15 cellular contexts compared by ENCODE assay signal in the genomic region with DNA sequence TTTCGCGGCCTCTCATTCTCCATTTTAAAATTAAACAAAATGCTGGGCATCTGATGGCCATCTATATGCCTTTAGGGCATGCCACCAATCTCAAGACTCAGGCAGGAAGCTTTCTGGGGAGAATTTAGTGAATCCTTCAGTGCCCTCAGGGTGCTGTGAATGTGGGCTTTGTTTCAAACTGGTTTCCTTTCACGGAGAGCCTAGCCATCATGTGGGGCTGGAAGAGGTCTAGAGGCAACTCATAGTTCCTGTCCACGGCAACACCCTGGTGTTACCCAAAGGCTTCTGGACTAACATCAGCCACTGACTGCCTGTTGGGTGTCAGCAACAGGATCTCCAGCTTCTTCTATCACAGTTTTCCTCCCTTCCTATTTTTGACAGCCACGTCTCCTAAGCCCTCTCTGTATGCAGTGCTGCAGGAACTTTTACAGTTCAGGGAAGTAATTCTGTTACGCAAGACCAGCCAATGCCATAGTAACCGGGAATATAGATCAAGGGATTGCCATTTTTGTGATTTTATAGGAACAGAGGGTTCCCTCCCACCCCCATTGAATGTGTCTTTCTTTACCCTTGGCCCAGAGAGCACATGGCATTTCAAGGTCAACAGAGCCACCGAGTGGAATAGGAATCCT. TPM values are rescaled to one million over a fixed set of nuclear protein-coding genes. Genes with fewer than 3 reads are reported as not detected.
DNase-seq lines count a peak whose midpoint lies in the region; ATAC-seq and TF ChIP-seq lines count a peak whose summit lies in the region.
"Had no signal": no experiment of that assay in that cellular context is flagged by ENCODE, and none has a peak within 500 bp of the region (broad histone marks: within the 10 kb centered on the region; RNA-seq: fewer than 3 reads in every experiment).

No MANE protein-coding gene starts in this region.

- TF ChIP-seq RAD21 in IMR-90 (IDR thresholded peaks at IDR 0.05; ENCODE audit: low read length), result no peak

- no peak for TF ChIP-seq POLR2A in IMR-90 (IDR thresholded peaks at IDR 0.05; ENCODE audit: low read depth, low read length)

- no peak for TF ChIP-seq CTCF in IMR-90 (conservative IDR thresholded peaks at IDR 0.05; ENCODE audit: low read depth, low read length)

- peaks cover 12% of the 10 kb centered on the region for H3K27me3 ChIP-seq in IMR-90 (ENCODE audit: control insufficient read depth, insufficient read depth, low read length)
- H3K27me3 ChIP-seq: BE2C had no signal

- H3K9me1 ChIP-seq in IMR-90 (ENCODE audit: insufficient read depth, low read length), result no peaks in the 10 kb centered on the region

- H2AFZ ChIP-seq in IMR-90 (replicated peaks; ENCODE audit: low read length, poor library complexity), result no peak overlapping the region
- H2AFZ ChIP-seq: GM23248 had no signal

- peaks cover 28% of the 10 kb centered on the region for H3K9me3 ChIP-seq in IMR-90 (ENCODE audit: control insufficient read depth, insufficient read depth, low read length)
- H3K9me3 ChIP-seq in SK-N-MC (ENCODE audit: low read depth, low read length), result peaks cover 4% of the 10 kb centered on the region
- H3K9me3 ChIP-seq: BE2C had no signal

- intact Hi-C loops in IMR-90 (cut with micrococcal nuclease), result no loop called here

- H2BK5ac ChIP-seq in IMR-90 (ENCODE audit: low read depth, low read length, poor library complexity, severe bottlenecking), result no peak overlapping the region

- no peak overlapping the region for H2AK9ac ChIP-seq in IMR-90 (replicated peaks; ENCODE audit: low read depth, low read length, poor library complexity)

- H3K4me3 ChIP-seq in IMR-90 (ENCODE audit: insufficient read depth, low read depth, low read length), result no peak overlapping the region
- H3K4me3 ChIP-seq in SK-N-MC, result 0 out of 2 replicates have a peak overlapping the region, but pooled peaks have one; percentile 19
- H3K4me3 ChIP-seq: GM23248 had no signal

- no peak overlapping the region for H3K4me2 ChIP-seq in IMR-90 (ENCODE audit: low read depth, low read length)

- dilution Hi-C loops in IMR-90 (cut with HindIII; ENCODE audit: low sequenced_read_pairs, unreplicated experiment), result no loop called here

- ATAC-seq in IMR-90 (ENCODE audit: low read depth), result no peak
- ATAC-seq in activated CD4-positive, CD25-positive, alpha-beta regulatory T cell treated with anti-CD3 and anti-CD28 coated beads, Interleukin-2, amount 50 U/mL, for 24 hours, result no peak

- no peak overlapping the region for H3K27ac ChIP-seq in IMR-90 (ENCODE audit: insufficient read depth, low read length)
- no peak overlapping the region for H3K27ac ChIP-seq in SK-N-MC
- H3K27ac ChIP-seq: GM23248, HL-60 had no signal

- H4K8ac ChIP-seq in IMR-90 (ENCODE audit: low read depth in 2 of 2, low read length in 2 of 2), result no peak overlapping the region

- H3K9ac ChIP-seq in IMR-90 (ENCODE audit: low read depth, low read length) (no peak overlapping the region), SK-N-MC (ENCODE audit: insufficient read length) (no peak overlapping the region)
- H3K9ac ChIP-seq: GM23248 had no signal

- H3K23ac ChIP-seq in IMR-90 (ENCODE audit: low read depth, low read length), result no peak overlapping the region

- no TSS peak for BruUV-seq in IMR-90 (replicated peaks; lab: Mats Ljungman, UMichigan)

- no peaks in the 10 kb centered on the region for H4K20me1 ChIP-seq in IMR-90 (ENCODE audit: insufficient read depth, low read length)

- H3K56ac ChIP-seq in IMR-90 (ENCODE audit: extremely low read depth, insufficient read depth, low read length), result no peak overlapping the region

- H2BK20ac ChIP-seq in IMR-90 (ENCODE audit: low read depth, low read length), result no peak overlapping the region

- H2BK15ac ChIP-seq in IMR-90 (ENCODE audit: low read depth, low read length), result no peak overlapping the region

- H3K4ac ChIP-seq in IMR-90 (ENCODE audit: low read depth, low read length), result no peak overlapping the region

- no peak overlapping the region for H4K91ac ChIP-seq in IMR-90 (ENCODE audit: insufficient read depth, low read depth, low read length)

- no peaks in the 10 kb centered on the region for H3K79me1 ChIP-seq in IMR-90 (ENCODE audit: low read depth in 1 of 2, low read length in 2 of 2)

- no peak overlapping the region for H2AK5ac ChIP-seq in IMR-90 (ENCODE audit: low read depth, low read length)

- H4K5ac ChIP-seq in IMR-90 (ENCODE audit: low read depth, low read length), result no peak overlapping the region

- no peak overlapping the region for H2BK120ac ChIP-seq in IMR-90 (ENCODE audit: low read depth, low read length)

- H3K36me3 ChIP-seq in IMR-90 (ENCODE audit: control insufficient read depth, insufficient read depth, low read length), result no peaks in the 10 kb centered on the region
- no peaks in the 10 kb centered on the region for H3K36me3 ChIP-seq in SK-N-MC (ENCODE audit: insufficient read depth, low read length)
- H3K36me3 ChIP-seq: BE2C had no signal

- CTCF ChIA-PET in IMR-90 (lab: Yijun Ruan, JAX), result no interaction called here

- POLR2A ChIA-PET in IMR-90 (lab: Charles Lee; ENCODE audit: unreplicated experiment), result no interaction called here

- in situ Hi-C loops in IMR-90 (cut with MboI; ENCODE audit: low sequenced_read_pairs), result no loop called here

- H3K14ac ChIP-seq in IMR-90 (replicated peaks; ENCODE audit: low read depth, low read length), result no peak overlapping the region

- H3K4me1 ChIP-seq in IMR-90 (ENCODE audit: control insufficient read depth, insufficient read depth, low read length), result no peaks in the 10 kb centered on the region
- H3K4me1 ChIP-seq: BE2C, Caco-2 had no signal

- no CpG with 5 or more reads among the region's 8 CpGs for WGBS in IMR-90 (ENCODE audit: extremely low coverage in 2 of 2, insufficient read length in 1 of 2), 2 experiments

- no peak overlapping the region for H3K18ac ChIP-seq in IMR-90 (ENCODE audit: low read depth, low read length)

- DNase-seq in CD1c-positive myeloid dendritic cell (ENCODE audit: extremely low spot score) (peak; percentile 32), IMR-90 (no peak), SK-N-MC (ENCODE audit: low read depth, low spot score) (no peak), foreskin melanocyte (peak; percentile 82), germinal center (ENCODE audit: low spot score) (no peak)
- no peak for DNase-seq in activated T-cell treated with anti-CD3 and anti-CD28 coated beads, Interleukin-2, amount 50 U/mL, for 48 hours
- DNase-seq: ACHN; BE2C; C1 segment of cervical spinal cord; Caco-2; CD4-positive, alpha-beta T cell; GM23248; HCEC 1CT had no signal

TF ChIP-seq in IMR-90, 13 proteins besides CTCF, POLR2A, EP300 and RAD21:
- TF ChIP-seq BHLHE40 (IDR thresholded peaks at IDR 0.05; ENCODE audit: low read depth, low read length) (no peak), CEBPB (IDR thresholded peaks at IDR 0.05; ENCODE audit: low read depth, low read length) (peak; percentile 65)

RNA-seq across cellular contexts. Expression of gene WDR33, which starts 7.9 kb away (rescaled TPM):
- 41.2 and 47.8 TPM in 2 replicates for total RNA-seq in IMR-90 (2012; rRNA removed)
- polyA plus RNA-seq in IMR-90 (2012; rRNA removed), result 14.9 and 19.6 TPM in 2 replicates
- polyA plus RNA-seq in IMR-90 (2012; cell fraction: cytosol; rRNA removed), result 2.9 and 4.0 TPM in 2 replicates
- 8.6 and 18.7 TPM in 2 replicates for polyA plus RNA-seq in IMR-90 (2012; cell fraction: nucleus; rRNA removed; ENCODE audit: low replicate concordance)

RNA-seq across cellular contexts. Expression of gene POLR2D, which starts 39.0 kb away (rescaled TPM):
- 41.6 and 42.2 TPM in 2 replicates for total RNA-seq in IMR-90 (2012; rRNA removed)
- 12.9 and 18.0 TPM in 2 replicates for polyA plus RNA-seq in IMR-90 (2012; rRNA removed)
- polyA plus RNA-seq in IMR-90 (2012; cell fraction: cytosol; rRNA removed), result 4.8 and 9.3 TPM in 2 replicates
- 1.8 and 7.5 TPM in 2 replicates for polyA plus RNA-seq in IMR-90 (2012; cell fraction: nucleus; rRNA removed; ENCODE audit: low replicate concordance)

Comparison
In these comparisons a context has a peak if more than half of its experiments do, and no peak if none do; other contexts are left out.
1. DNase-seq: peak in CD1c-positive myeloid dendritic cell (single experiment) and foreskin melanocyte (single experiment); none in IMR-90 (single experiment), SK-N-MC (single experiment), activated T-cell treated with anti-CD3 and anti-CD28 coated beads, Interleukin-2, amount 50 U/mL, for 48 hours (0 of 2) and germinal center (single experiment).